In the genomic region with DNA sequence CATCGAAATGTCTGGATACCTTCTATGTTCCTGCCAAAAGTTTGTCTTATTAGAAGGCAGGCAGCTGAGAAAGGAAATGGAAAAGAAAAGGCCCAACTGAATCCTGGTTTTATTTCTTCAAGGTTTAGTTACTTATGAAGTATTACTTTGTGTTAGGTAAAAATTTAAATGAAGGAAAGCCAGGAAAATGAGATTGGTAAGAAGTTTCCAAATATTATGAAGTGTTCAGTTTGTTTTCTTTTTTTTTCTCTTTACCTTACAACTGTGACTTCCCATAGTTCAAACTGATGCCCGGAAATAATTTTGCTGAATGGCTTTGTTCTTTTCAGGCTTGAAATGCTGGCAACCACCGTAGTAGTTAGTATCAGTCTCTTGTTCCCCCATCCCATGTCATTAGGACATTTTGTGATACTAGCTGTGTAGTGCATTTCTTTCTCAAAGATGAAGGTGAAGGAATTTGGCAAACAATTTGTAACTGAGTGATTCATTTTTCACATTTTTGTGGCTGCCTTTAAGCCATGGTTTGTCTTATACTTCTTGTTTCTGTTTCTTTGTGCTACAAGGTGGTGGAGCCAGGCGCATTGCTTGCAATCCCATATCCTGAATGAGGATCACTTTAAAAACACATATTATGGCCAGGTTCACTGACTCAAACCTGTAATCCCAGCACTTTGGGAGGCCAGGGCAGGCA, we compare ENCODE assay signal across 8 cellular contexts. TPM values are rescaled to one million over a fixed set of nuclear protein-coding genes. Genes with fewer than 3 reads are reported as not detected.
A peak's percentile ranks its signal among the peaks of the same experiment; 100 is the strongest.
DNase-seq lines count a peak whose midpoint lies in the region; ATAC-seq and TF ChIP-seq lines count a peak whose summit lies in the region.

No MANE protein-coding gene starts in this region.

- POLR2A ChIA-PET in PC-3 (lab: Charles Lee; ENCODE audit: unreplicated experiment), result no interaction called here

- H3K27me3 ChIP-seq in PC-3 (ENCODE audit: low read length) (no peaks in the 10 kb centered on the region), smooth muscle cell (ENCODE audit: low read depth) (no peaks in the 10 kb centered on the region), right cardiac atrium (ENCODE audit: control insufficient read depth, insufficient read depth) (no peaks in the 10 kb centered on the region)

- H3K4me3 ChIP-seq in PC-3 (ENCODE audit: low read length) (no peak overlapping the region), fibroblast of villous mesenchyme (ENCODE audit: low read depth, low read length) (no peak overlapping the region), smooth muscle cell (no peak overlapping the region), right cardiac atrium (ENCODE audit: low read length) (no peak overlapping the region)

- DNase-seq in PC-3 (peak; percentile 76), fibroblast of villous mesenchyme (ENCODE audit: low read depth) (peak; percentile 44), smooth muscle cell (lab: John Stamatoyannopoulos, UW; ENCODE audit: unreplicated experiment) (no peak), NCI-H1092 (lab: John Stamatoyannopoulos, UW) (no peak), right cardiac atrium (no peak)
- DNase-seq in effector CD4-positive, alpha-beta T cell, result no peak

- H3K79me2 ChIP-seq in PC-3 (ENCODE audit: low read length) (peaks cover 21% of the 10 kb centered on the region), smooth muscle cell (ENCODE audit: low read depth) (peaks cover 12% of the 10 kb centered on the region)

- intact Hi-C loops in PC-3 (cut with micrococcal nuclease), result no loop called here
- intact Hi-C loops in right cardiac atrium (cut with DNase I), result no loop called here

- H3K36me3 ChIP-seq in PC-3 (ENCODE audit: low read depth, low read length) (peaks cover 6% of the 10 kb centered on the region; the same call in 1 of the 2 replicates), smooth muscle cell (ENCODE audit: low read depth) (no peaks in the 10 kb centered on the region)

- H3K9me2 ChIP-seq in PC-3 (replicated peaks; ENCODE audit: low read length), result no peaks in the 10 kb centered on the region

- H3K27ac ChIP-seq in PC-3 (ENCODE audit: low read length) (peak overlapping the region; percentile 16), smooth muscle cell (ENCODE audit: low read depth) (no peak overlapping the region), right cardiac atrium (ENCODE audit: low read length) (no peak overlapping the region)

- no peaks in the 10 kb centered on the region for H3F3A ChIP-seq in PC-3 (ENCODE audit: low read length, unreplicated experiment)
- no peaks in the 10 kb centered on the region for H3F3A ChIP-seq in smooth muscle cell (ENCODE audit: low read depth)

- WGBS in smooth muscle cell (ENCODE audit: low lambda C conversion rate), result 86% methylated on average over 4 of the region's 4 CpGs
- 59% methylated on average over 4 of the region's 4 CpGs for WGBS in right cardiac atrium

- TF ChIP-seq POLR2A in GM18505 (IDR thresholded peaks at IDR 0.05; ENCODE audit: borderline replicate concordance, extremely low read depth, insufficient read depth, insufficient read length), result no peak

- CTCF ChIA-PET in PC-3 (lab: Charles Lee), result no interaction called here

- H3K9me3 ChIP-seq in PC-3 (ENCODE audit: low read length) (no peaks in the 10 kb centered on the region), smooth muscle cell (replicated peaks; ENCODE audit: low read depth) (no peaks in the 10 kb centered on the region), right cardiac atrium (ENCODE audit: control insufficient read depth, low read length) (no peaks in the 10 kb centered on the region)

- ATAC-seq in GM18505 (IDR thresholded peaks at IDR 0.05; ENCODE audit: unreplicated experiment) (peak; percentile 69), HG02571 (IDR thresholded peaks at IDR 0.05; ENCODE audit: unreplicated experiment) (peak; percentile 64), PC-3 (peak; percentile 76), right cardiac atrium (no peak)

- H2AFZ ChIP-seq in PC-3 (ENCODE audit: low read length), result no peak overlapping the region
- no peak overlapping the region for H2AFZ ChIP-seq in smooth muscle cell (ENCODE audit: low read depth)

- TF ChIP-seq CTCF in PC-3 (conservative IDR thresholded peaks at IDR 0.05; ENCODE audit: low read depth, low read length), result no peak
- no peak for TF ChIP-seq CTCF in fibroblast of villous mesenchyme (IDR thresholded peaks at IDR 0.05; ENCODE audit: insufficient read depth, low read depth, low read length)
- TF ChIP-seq CTCF in smooth muscle cell (IDR thresholded peaks at IDR 0.05; ENCODE audit: borderline replicate concordance, insufficient read depth, poor library complexity, severe bottlenecking), result no peak

- H3K4me2 ChIP-seq in PC-3 (ENCODE audit: low read length) (peak overlapping the region; percentile 50), smooth muscle cell (no peak overlapping the region)

- H3K4me1 ChIP-seq in PC-3 (ENCODE audit: insufficient read depth, low read length) (peaks cover 31% of the 10 kb centered on the region), smooth muscle cell (ENCODE audit: low read depth) (peaks cover 8% of the 10 kb centered on the region), right cardiac atrium (ENCODE audit: control insufficient read depth, insufficient read depth, low read length) (peaks cover 6% of the 10 kb centered on the region)

- H4K20me1 ChIP-seq in PC-3 (ENCODE audit: low read length) (no peaks in the 10 kb centered on the region), smooth muscle cell (ENCODE audit: low read depth) (no peaks in the 10 kb centered on the region)

- no TSS peak for BruUV-seq in PC-3 (replicated peaks; lab: Mats Ljungman, UMichigan)

- H3K9ac ChIP-seq in PC-3 (ENCODE audit: low read length), result no peak overlapping the region
- H3K9ac ChIP-seq in smooth muscle cell (ENCODE audit: low read depth), result no peak overlapping the region

RNA-seq across cellular contexts. Expression of a gene that starts 40.5 kb away (rescaled TPM):
- total RNA-seq in PC-3 (2014; rRNA removed) (91.3 and 107 TPM in 2 replicates), fibroblast of villous mesenchyme (44.5 and 63.9 TPM in 2 replicates), smooth muscle cell (25.8 and 26.2 TPM in 2 replicates), right cardiac atrium (10 to 100 TPM; 14.1 to 22.3 (median 16.9) TPM)
- polyA plus RNA-seq in smooth muscle cell (3.4 and 5.6 TPM in 2 replicates), right cardiac atrium (6.0 TPM)

Comparison
In these comparisons a context has a peak if more than half of its experiments do, and no peak if none do; other contexts are left out.
1. ATAC-seq: peak in GM18505 (single experiment), HG02571 (single experiment) and PC-3 (single experiment); none in right cardiac atrium (0 of 2).
2. DNase-seq: peak in PC-3 (single experiment) and fibroblast of villous mesenchyme (single experiment); none in smooth muscle cell (single experiment), NCI-H1092 (single experiment), effector CD4-positive, alpha-beta T cell (single experiment) and right cardiac atrium (0 of 3).